In the genomic region with DNA sequence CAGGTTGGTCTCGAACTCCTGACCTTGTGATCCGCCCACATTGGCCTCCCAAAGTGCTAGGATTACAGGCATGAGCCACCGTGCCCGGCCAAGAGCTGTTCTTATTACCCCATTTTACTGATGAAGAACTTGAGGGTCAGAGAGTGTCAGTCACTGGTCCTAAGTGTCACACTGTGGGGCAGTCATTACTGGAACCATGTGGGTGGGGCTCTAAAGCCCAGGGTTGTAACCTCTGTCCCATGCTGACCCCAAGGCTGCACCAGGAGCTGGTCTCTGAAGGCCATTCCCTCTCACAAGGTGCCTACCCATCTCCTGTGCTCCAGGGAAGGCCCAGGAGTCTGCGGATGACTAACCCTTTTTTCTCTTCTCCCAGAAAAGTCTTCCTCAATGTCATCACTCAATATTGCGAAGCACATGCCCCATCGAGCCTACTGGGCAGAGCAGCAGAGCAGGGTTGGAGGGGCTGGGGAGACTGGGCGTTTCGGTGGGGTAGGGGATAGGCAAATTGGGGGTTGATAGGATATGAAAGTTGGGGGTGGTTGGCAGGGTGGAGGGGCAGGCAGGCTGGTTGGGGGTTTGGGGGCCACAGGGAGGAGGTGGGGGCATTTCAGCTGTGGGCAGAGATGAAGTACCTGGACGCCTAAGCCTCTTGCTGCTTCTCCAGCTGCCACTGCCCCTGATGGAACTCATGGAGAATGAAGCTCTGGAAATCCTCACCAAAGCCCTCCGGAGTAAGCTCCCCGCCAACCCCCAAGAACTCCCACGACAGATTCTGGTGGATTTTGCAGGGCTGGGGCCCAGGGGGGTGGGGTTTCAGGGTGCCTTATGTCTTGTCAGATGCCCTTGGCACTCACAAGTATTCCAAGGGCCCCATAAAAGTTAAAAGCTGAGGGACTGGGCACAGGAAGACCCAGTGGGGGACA, we compare ENCODE assay signal across 7 cellular contexts. TPM values are rescaled to one million over a fixed set of nuclear protein-coding genes. Genes with fewer than 3 reads are reported as not detected.
A peak's percentile ranks its signal among the peaks of the same experiment; 100 is the strongest.
DNase-seq lines count a peak whose midpoint lies in the region; ATAC-seq and TF ChIP-seq lines count a peak whose summit lies in the region.
"Had no signal": no experiment of that assay in that cellular context is flagged by ENCODE, and none has a peak within 500 bp of the region (broad histone marks: within the 10 kb centered on the region; RNA-seq: fewer than 3 reads in every experiment).

No MANE protein-coding gene starts in this region.

- H3K79me2 ChIP-seq in PC-3 (ENCODE audit: low read length): peaks cover 26% of the 10 kb centered on the region

- peak overlapping the region; percentile 94 for H3K27ac ChIP-seq in CD4-positive, CD25-positive, alpha-beta regulatory T cell (ENCODE audit: insufficient read depth, low read length, poor library complexity, severe bottlenecking)
- H3K27ac ChIP-seq in PC-3 (ENCODE audit: low read length): no peak overlapping the region
- H3K27ac ChIP-seq in layer of hippocampus (ENCODE audit: low read depth, low read length): peak overlapping the region; percentile 91
- H3K27ac ChIP-seq in endodermal cell (ENCODE audit: low read depth, low read length): no peak overlapping the region

- peaks cover 6 to 51% (median 22%) of the 10 kb centered on the region in 4 donors for H3K4me1 Mint-ChIP-seq in CD4-positive, CD25-positive, alpha-beta regulatory T cell
- peaks cover 8% of the 10 kb centered on the region for H3K4me1 Mint-ChIP-seq in endodermal cell

- peaks cover 3% of the 10 kb centered on the region for H3K27me3 ChIP-seq in CD4-positive, CD25-positive, alpha-beta regulatory T cell (ENCODE audit: control insufficient read depth, insufficient read depth, low read length)
- H3K27me3 ChIP-seq in PC-3 (ENCODE audit: low read length) (peaks cover 18% of the 10 kb centered on the region), layer of hippocampus (ENCODE audit: control insufficient read depth, insufficient read depth, low read length) (no peaks in the 10 kb centered on the region), endodermal cell (ENCODE audit: control insufficient read depth, insufficient read depth, low read length, poor library complexity, severe bottlenecking) (peaks cover 43% of the 10 kb centered on the region)

- peak overlapping the region in 1 of 3 donors; percentile 46 for H3K27ac Mint-ChIP-seq in CD4-positive, CD25-positive, alpha-beta regulatory T cell
- H3K27ac Mint-ChIP-seq in endodermal cell: no peak overlapping the region

- no peak overlapping the region for H2AFZ ChIP-seq in PC-3 (ENCODE audit: low read length)

- intact Hi-C loops in PC-3 (cut with micrococcal nuclease): loop anchor here (2.0 kb wide), 3 partner anchors 33 to 99 kb away; a partner anchor contains a TSS

- CTCF ChIA-PET in PC-3 (lab: Charles Lee): interaction anchor here (0.6 to 2.0 kb wide), 10 partner anchors 15 to 1418 kb away, joined by 3 to 20 read pairs (median 6); a partner anchor contains a TSS

- no peaks in the 10 kb centered on the region for H3K36me3 Mint-ChIP-seq in CD4-positive, CD25-positive, alpha-beta regulatory T cell
- peaks cover 4% of the 10 kb centered on the region for H3K36me3 Mint-ChIP-seq in endodermal cell (ENCODE audit: low read depth)

- no peaks in the 10 kb centered on the region for H3K9me3 Mint-ChIP-seq in CD4-positive, CD25-positive, alpha-beta regulatory T cell
- no peaks in the 10 kb centered on the region for H3K9me3 Mint-ChIP-seq in endodermal cell

- H3K9ac ChIP-seq in PC-3 (ENCODE audit: low read length): no peak overlapping the region
- no peak overlapping the region for H3K9ac ChIP-seq in endodermal cell (ENCODE audit: extremely low read depth, low read length, poor library complexity, severe bottlenecking)

- no peaks in the 10 kb centered on the region for H3K36me3 ChIP-seq in CD4-positive, CD25-positive, alpha-beta regulatory T cell (ENCODE audit: control insufficient read depth, insufficient read depth, low read length)
- H3K36me3 ChIP-seq in PC-3 (ENCODE audit: low read depth, low read length) (no peaks in the 10 kb centered on the region), endodermal cell (ENCODE audit: control insufficient read depth, insufficient read depth, low read length) (peaks cover 4% of the 10 kb centered on the region)

- no peaks in the 10 kb centered on the region for H4K20me1 ChIP-seq in PC-3 (ENCODE audit: low read length)

- POLR2A ChIA-PET in PC-3 (lab: Charles Lee; ENCODE audit: unreplicated experiment): interaction anchor here (1.0 kb wide), 1 partner anchor 62 kb away, joined by 9 read pairs; a partner anchor contains a TSS

- H3K9me2 ChIP-seq in PC-3 (replicated peaks; ENCODE audit: low read length): no peaks in the 10 kb centered on the region

- H3K27me3 Mint-ChIP-seq in CD4-positive, CD25-positive, alpha-beta regulatory T cell: peaks cover 38% of the 10 kb centered on the region
- H3K27me3 Mint-ChIP-seq in endodermal cell (ENCODE audit: insufficient read depth): peaks cover 42% of the 10 kb centered on the region

- peaks cover 50% of the 10 kb centered on the region for H3K4me1 ChIP-seq in CD4-positive, CD25-positive, alpha-beta regulatory T cell (ENCODE audit: control insufficient read depth, insufficient read depth, low read length, poor library complexity, severe bottlenecking)
- peaks cover 35% of the 10 kb centered on the region for H3K4me1 ChIP-seq in PC-3 (ENCODE audit: insufficient read depth, low read length)
- no peaks in the 10 kb centered on the region for H3K4me1 ChIP-seq in endodermal cell (ENCODE audit: control insufficient read depth, insufficient read depth, low read length)

- no peak for DNase-seq in CD4-positive, CD25-positive, alpha-beta regulatory T cell
- DNase-seq in PC-3 (no peak), endodermal cell (no peak), H4 (ENCODE audit: low spot score) (no peak)
- DNase-seq in activated CD8-positive, alpha-beta memory T cell treated with anti-CD3 and anti-CD28 coated beads for 24 hours: no peak

- no TSS peak for BruUV-seq in PC-3 (replicated peaks; lab: Mats Ljungman, UMichigan)

- H3K4me2 ChIP-seq in PC-3 (ENCODE audit: low read length): peak overlapping the region; percentile 92

- no peaks in the 10 kb centered on the region for H3F3A ChIP-seq in PC-3 (ENCODE audit: low read length, unreplicated experiment)

- TF ChIP-seq CTCF in PC-3 (conservative IDR thresholded peaks at IDR 0.05; ENCODE audit: low read depth, low read length): no peak
- no peak for TF ChIP-seq CTCF in endodermal cell (conservative IDR thresholded peaks at IDR 0.05)

- no peaks in the 10 kb centered on the region for H3K9me3 ChIP-seq in CD4-positive, CD25-positive, alpha-beta regulatory T cell (ENCODE audit: control insufficient read depth in 2 of 2, low read length in 2 of 2)
- no peaks in the 10 kb centered on the region for H3K9me3 ChIP-seq in PC-3 (ENCODE audit: low read length)
- no peaks in the 10 kb centered on the region for H3K9me3 ChIP-seq in endodermal cell (ENCODE audit: control insufficient read depth, low read length)

- WGBS in endodermal cell (ENCODE audit: insufficient coverage in 1 of 2, insufficient read length in 1 of 2), 2 experiments: 89 to 92% methylated on average over 7 to 13 of the region's 13 CpGs

- no peak for ATAC-seq in CD4-positive, CD25-positive, alpha-beta regulatory T cell (ENCODE audit: low read depth in 2 of 2)
- ATAC-seq in PC-3: no peak

- H3K4me3 Mint-ChIP-seq in CD4-positive, CD25-positive, alpha-beta regulatory T cell: peak overlapping the region in 3 of 4 donors; percentile 75 to 98 (median 96)
- no peak overlapping the region for H3K4me3 Mint-ChIP-seq in endodermal cell

- H3K4me3 ChIP-seq in CD4-positive, CD25-positive, alpha-beta regulatory T cell (ENCODE audit: low read depth, low read length): no peak overlapping the region
- H3K4me3 ChIP-seq in PC-3 (ENCODE audit: low read length): no peak overlapping the region
- H3K4me3 ChIP-seq in endodermal cell (ENCODE audit: low read length): no peak overlapping the region

RNA-seq across cellular contexts. Expression of a gene that starts 2.0 kb away (rescaled TPM):
- 28.6 TPM for total RNA-seq in CD4-positive, CD25-positive, alpha-beta regulatory T cell
- 1 to 10 TPM; 6.0 to 7.4 (median 6.4) TPM for polyA plus RNA-seq in CD4-positive, CD25-positive, alpha-beta regulatory T cell
- total RNA-seq in PC-3 (2014; rRNA removed) (111 and 114 TPM in 2 replicates), endodermal cell (10 to 100 TPM; 22.8 to 34.5 TPM)
- 20.0 TPM for polyA plus RNA-seq in endodermal cell (2013, experiment 1 of 2)
- 17.8 TPM for polyA plus RNA-seq in endodermal cell (2013, experiment 2 of 2)
- total RNA-seq in H4 (2014; rRNA removed; shearing (Covaris generic)): 16.2 and 28.2 TPM in 2 replicates

RNA-seq across cellular contexts. Expression of a gene that starts 3.2 kb away (rescaled TPM):
- total RNA-seq in CD4-positive, CD25-positive, alpha-beta regulatory T cell: not detected
- polyA plus RNA-seq in CD4-positive, CD25-positive, alpha-beta regulatory T cell: not detected
- 9.2 and 11.2 TPM in 2 replicates for total RNA-seq in PC-3 (2014; rRNA removed)
- not detected for total RNA-seq in endodermal cell
- not detected for polyA plus RNA-seq in endodermal cell (2013, experiment 1 of 2)
- not detected for polyA plus RNA-seq in endodermal cell (2013, experiment 2 of 2)
- total RNA-seq in H4 (2014; rRNA removed; shearing (Covaris generic)): not detected in 2 replicates
- total RNA-seq: kidney epithelial cell had no signal

RNA-seq across cellular contexts. Expression of a gene that starts 12.3 kb away (rescaled TPM):
- not detected for total RNA-seq in CD4-positive, CD25-positive, alpha-beta regulatory T cell
- polyA plus RNA-seq in CD4-positive, CD25-positive, alpha-beta regulatory T cell: not detected
- 1.2 TPM in 1 of 2 replicates, not detected in the other for total RNA-seq in PC-3 (2014; rRNA removed)
- not detected for total RNA-seq in endodermal cell
- not detected for polyA plus RNA-seq in endodermal cell (2013, experiment 1 of 2)
- not detected for polyA plus RNA-seq in endodermal cell (2013, experiment 2 of 2)
- total RNA-seq in H4 (2014; rRNA removed; shearing (Covaris generic)): not detected in 2 replicates
- total RNA-seq: kidney epithelial cell had no signal

RNA-seq across cellular contexts. Expression of a gene that starts 14.0 kb away (rescaled TPM):
- total RNA-seq in CD4-positive, CD25-positive, alpha-beta regulatory T cell: 95.6 TPM
- 100 to 1,000 TPM; 418 to 512 (median 480) TPM for polyA plus RNA-seq in CD4-positive, CD25-positive, alpha-beta regulatory T cell
- 812 and 815 TPM in 2 replicates for total RNA-seq in PC-3 (2014; rRNA removed)
- 100 to 1,000 TPM; 265 to 352 TPM for total RNA-seq in endodermal cell
- polyA plus RNA-seq in endodermal cell (2013, experiment 1 of 2): 224 TPM
- 197 TPM for polyA plus RNA-seq in endodermal cell (2013, experiment 2 of 2)
- total RNA-seq in H4 (2014; rRNA removed; shearing (Covaris generic)): 511 and 714 TPM in 2 replicates

RNA-seq across cellular contexts. Expression of a gene that starts 14.6 kb away (rescaled TPM):
- 40.1 TPM for total RNA-seq in CD4-positive, CD25-positive, alpha-beta regulatory T cell
- polyA plus RNA-seq in CD4-positive, CD25-positive, alpha-beta regulatory T cell: 100 to 1,000 TPM; 170 to 217 (median 187) TPM
- total RNA-seq in PC-3 (2014; rRNA removed) (467 and 585 TPM in 2 replicates), endodermal cell (100 to 1,000 TPM; 235 to 289 TPM)
- 188 TPM for polyA plus RNA-seq in endodermal cell (2013, experiment 1 of 2)
- 181 TPM for polyA plus RNA-seq in endodermal cell (2013, experiment 2 of 2)
- total RNA-seq in H4 (2014; rRNA removed; shearing (Covaris generic)): 186 and 206 TPM in 2 replicates

Comparison
In these comparisons a context has a peak if more than half of its experiments do, and no peak if none do; other contexts are left out.
1. H3K27ac ChIP-seq: peak in CD4-positive, CD25-positive, alpha-beta regulatory T cell (single experiment) and layer of hippocampus (single experiment); none in PC-3 (single experiment) and endodermal cell (single experiment).